Comparison of ENCODE assay signal across 9 cellular contexts in the genomic region with DNA sequence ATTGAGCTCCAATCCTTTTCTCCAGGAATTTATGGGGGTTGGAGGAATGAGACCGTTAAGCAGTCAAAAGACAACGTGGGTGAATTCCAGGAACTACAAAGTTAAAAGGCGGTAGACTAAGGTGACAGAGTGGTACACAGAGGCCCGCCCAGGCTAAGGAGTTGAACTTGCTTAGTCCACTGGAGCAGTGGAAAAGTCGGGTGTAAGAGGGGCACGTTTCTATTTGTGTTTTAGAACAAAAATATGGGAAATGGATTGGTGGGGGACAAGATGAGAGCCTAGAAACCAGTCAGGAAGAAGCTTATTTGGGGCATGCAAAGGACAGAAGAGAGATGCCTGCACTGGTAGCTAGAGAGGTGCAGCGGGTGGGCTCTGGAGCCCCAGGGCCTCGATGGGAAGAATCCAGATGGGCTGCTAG. TPM values are rescaled to one million over a fixed set of nuclear protein-coding genes. Genes with fewer than 3 reads are reported as not detected.
DNase-seq lines count a peak whose midpoint lies in the region; ATAC-seq, FAIRE-seq and TF ChIP-seq lines count a peak whose summit lies in the region.
"Had no signal": no experiment of that assay in that cellular context is flagged by ENCODE, and none has a peak within 500 bp of the region (broad histone marks: within the 10 kb centered on the region; RNA-seq: fewer than 3 reads in every experiment).

No MANE protein-coding gene starts in this region.

- H3K36me3 ChIP-seq in DOHH2 (ENCODE audit: control insufficient read depth, low read length): peaks cover 15% of the 10 kb centered on the region
- H3K36me3 ChIP-seq in colonic mucosa: no peaks in the 10 kb centered on the region
- no peaks in the 10 kb centered on the region for H3K36me3 ChIP-seq in neuronal stem cell (replicated peaks in 1 of 2; ENCODE audit: control insufficient read depth in 2 of 2, insufficient read depth in 2 of 2, low read length in 2 of 2)

- H2AK5ac ChIP-seq in neuronal stem cell (ENCODE audit: low read depth, low read length): no peak overlapping the region

- FAIRE-seq in GM12891 (lab: Jason Lieb, UNC): no peak
- FAIRE-seq: HTR-8/SVneo had no signal

- no peak for TF ChIP-seq CTCF in DOHH2 (IDR thresholded peaks at IDR 0.05; ENCODE audit: low read depth, low read length, poor library complexity, severe bottlenecking)
- TF ChIP-seq CTCF in colonic mucosa (IDR thresholded peaks at IDR 0.05): no peak

- H3K9ac ChIP-seq in colonic mucosa (ENCODE audit: low read depth in 2 of 2, low read length in 2 of 2): no peak overlapping the region
- no peak overlapping the region for H3K9ac ChIP-seq in neuronal stem cell (ENCODE audit: low read depth, low read length, poor library complexity)

- no peak overlapping the region for H3K4ac ChIP-seq in neuronal stem cell (ENCODE audit: low read length)

- H3K4me1 ChIP-seq in DOHH2 (ENCODE audit: control insufficient read depth, low read length): peaks cover 38% of the 10 kb centered on the region
- peaks cover 8% of the 10 kb centered on the region for H3K4me1 ChIP-seq in colonic mucosa
- H3K4me1 ChIP-seq in neuronal stem cell (ENCODE audit: control insufficient read depth in 2 of 2, insufficient read depth in 1 of 2, low read depth in 1 of 2, low read length in 2 of 2): peaks cover 6 to 8% of the 10 kb centered on the region in 2 donors

- H3K27me3 ChIP-seq in DOHH2 (ENCODE audit: control insufficient read depth, low read length) (no peaks in the 10 kb centered on the region), colonic mucosa (no peaks in the 10 kb centered on the region), neuronal stem cell (ENCODE audit: control insufficient read depth in 3 of 3, insufficient read depth in 3 of 3, low read depth in 1 of 3, low read length in 3 of 3) (peaks cover 0 to 3% (median 0%) of the 10 kb centered on the region in 3 experiments)

- no peak overlapping the region for H4K8ac ChIP-seq in neuronal stem cell (ENCODE audit: low read depth, low read length)

- H3F3A ChIP-seq in DOHH2 (ENCODE audit: control insufficient read depth, insufficient read depth): peaks cover 4% of the 10 kb centered on the region; the same call in 1 of the 2 replicates

- H4K20me1 ChIP-seq in DOHH2 (ENCODE audit: control insufficient read depth, insufficient read depth, low read depth, low read length): no peaks in the 10 kb centered on the region

- no peak overlapping the region for H4K91ac ChIP-seq in neuronal stem cell (ENCODE audit: low read depth, low read length, poor library complexity)

- H3K9me3 ChIP-seq in DOHH2 (ENCODE audit: control insufficient read depth, insufficient read depth, low read length) (no peaks in the 10 kb centered on the region), colonic mucosa (no peaks in the 10 kb centered on the region), neuronal stem cell (replicated peaks in 1 of 2; ENCODE audit: control insufficient read depth in 2 of 2, insufficient read depth in 1 of 2, low read depth in 1 of 2, low read length in 2 of 2) (peaks cover 0 to 2% of the 10 kb centered on the region in 2 donors)

- intact Hi-C loops in colonic mucosa (cut with DNase I) (loop anchor here (5.0 kb wide), 1 partner anchor 53 kb away; no protein-coding TSS in a partner anchor), posterior cingulate gyrus (cut with DNase I) (no loop called here)

- H2BK15ac ChIP-seq in neuronal stem cell (ENCODE audit: low read length): no peak overlapping the region

- peak overlapping the region; percentile 100 for H2AFZ ChIP-seq in neuronal stem cell (ENCODE audit: low read length)

- H3K27ac ChIP-seq in DOHH2 (ENCODE audit: low read depth, low read length) (no peak overlapping the region), colonic mucosa (no peak overlapping the region), neuronal stem cell (replicated peaks; ENCODE audit: low read length) (no peak overlapping the region)

- WGBS in neuronal stem cell (ENCODE audit: extremely low coverage in 2 of 2, insufficient read length in 2 of 2, insufficient replicate concordance in 1 of 2), 2 donors: no CpG with 5 or more reads among the region's 8 CpGs

- no peak overlapping the region for H2BK12ac ChIP-seq in neuronal stem cell (ENCODE audit: low read length)

- peaks cover 5% of the 10 kb centered on the region for H3K79me1 ChIP-seq in neuronal stem cell (ENCODE audit: low read depth, low read length)

- H3K23ac ChIP-seq in neuronal stem cell (ENCODE audit: low read depth, low read length, poor library complexity): no peak overlapping the region

- H3K9me2 ChIP-seq in DOHH2 (replicated peaks; ENCODE audit: control insufficient read depth, low read length): no peaks in the 10 kb centered on the region

- no peak for TF ChIP-seq POLR2A in GM12891 (IDR thresholded peaks at IDR 0.05; ENCODE audit: low read depth, low read length)

- H3K4me3 ChIP-seq in DOHH2 (ENCODE audit: low read length): peak overlapping the region; percentile 99
- H3K4me3 ChIP-seq in colonic mucosa: no peak overlapping the region
- H3K4me3 ChIP-seq in neuronal stem cell (ENCODE audit: low read length in 2 of 2): peak overlapping the region in 1 of 2 donors; percentile 97

- peaks cover 38% of the 10 kb centered on the region for H3K79me2 ChIP-seq in DOHH2 (ENCODE audit: control insufficient read depth, low read length)

- no peak for ATAC-seq in GM19035 (IDR thresholded peaks at IDR 0.05; ENCODE audit: unreplicated experiment)

- H2BK120ac ChIP-seq in neuronal stem cell (ENCODE audit: low read depth, low read length): no peak overlapping the region

- H3K18ac ChIP-seq in neuronal stem cell (ENCODE audit: low read length): no peak overlapping the region

- no peak overlapping the region for H3K14ac ChIP-seq in neuronal stem cell (ENCODE audit: low read length)

- DNase-seq in M059J (ENCODE audit: low read depth) (peak; percentile 18), colonic mucosa (peak; percentile 23), neuronal stem cell (ENCODE audit: low spot score) (no peak), NCI-H1048 (lab: John Stamatoyannopoulos, UW) (no peak), GM12891 (ENCODE audit: insufficient read length, low spot score) (no peak), posterior cingulate gyrus (no peak)

- no peak overlapping the region for H2BK5ac ChIP-seq in neuronal stem cell (ENCODE audit: low read length)

- H3K4me2 ChIP-seq in DOHH2 (ENCODE audit: low read length) (peak overlapping the region; percentile 99), neuronal stem cell (ENCODE audit: insufficient read depth, low read length, poor library complexity, severe bottlenecking) (no peak overlapping the region)

TF ChIP-seq in GM12891, 5 proteins besides CTCF, POLR2A, EP300 and RAD21:
- TF ChIP-seq PAX5 (IDR thresholded peaks at IDR 0.05; ENCODE audit: insufficient read depth, low read length, severe bottlenecking): no peak
- no peak for TF ChIP-seq POU2F2 (IDR thresholded peaks at IDR 0.05; ENCODE audit: low read depth, low read length)
- no peak for TF ChIP-seq POLR2AphosphoS5 (IDR thresholded peaks at IDR 0.05; ENCODE audit: low read depth, low read length)
- TF ChIP-seq TAF1 (IDR thresholded peaks at IDR 0.05; ENCODE audit: low read depth, low read length): no peak
- no peak for TF ChIP-seq SPI1 (IDR thresholded peaks at IDR 0.05; ENCODE audit: low read depth, low read length)

RNA-seq across cellular contexts. Expression of a gene that starts 1.2 kb away (rescaled TPM):
- total RNA-seq in M059J (2014; rRNA removed; shearing (Covaris generic)): 10.2 and 16.1 TPM in 2 replicates
- 1 to 10 TPM; 3.5 to 7.1 TPM for total RNA-seq in colonic mucosa
- polyA plus RNA-seq in neuronal stem cell (2013, experiment 1 of 2): 12.2 TPM
- polyA plus RNA-seq in neuronal stem cell (2013, experiment 2 of 2): 12.3 TPM
- 1.9 TPM for polyA plus RNA-seq in GM12891 (2012; ENCODE audit: low read depth, missing spikeins)

Comparison
In these comparisons a context has a peak if more than half of its experiments do, and no peak if none do; other contexts are left out.
1. DNase-seq: peak in M059J (single experiment) and colonic mucosa (single experiment); none in neuronal stem cell (single experiment), NCI-H1048 (single experiment), GM12891 (single experiment) and posterior cingulate gyrus (0 of 10).